Comparison of ENCODE assay signal across 16 cellular contexts in genomic region chr4:159199827-159200226, GRCh38.
A peak's percentile ranks its signal among the peaks of the same experiment; 100 is the strongest.
DNase-seq lines count a peak whose midpoint lies in the region; ATAC-seq, FAIRE-seq and TF ChIP-seq lines count a peak whose summit lies in the region.
"Had no signal": no experiment of that assay in that cellular context is flagged by ENCODE, and none has a peak within 500 bp of the region (broad histone marks: within the 10 kb centered on the region; RNA-seq: fewer than 3 reads in every experiment).

No MANE protein-coding gene starts in this region.

- no TSS peak for BruUV-seq in HepG2 (replicated peaks; lab: Mats Ljungman, UMichigan)

- H3K27me3 Mint-ChIP-seq in nephron progenitor cell (ENCODE audit: low read depth, poor library complexity): no peaks in the 10 kb centered on the region
- H3K27me3 Mint-ChIP-seq: CD4-positive, alpha-beta T cell had no signal

- H3K9me3 ChIP-seq in HepG2 (ENCODE audit: low read length) (no peaks in the 10 kb centered on the region), right lobe of liver (no peaks in the 10 kb centered on the region), H1 (ENCODE audit: insufficient read depth in 2 of 2, low read depth in 1 of 2, low read length in 1 of 2) (no peaks in the 10 kb centered on the region)
- H3K9me3 ChIP-seq: BE2C, Caco-2, HAP-1 had no signal

- no peaks in the 10 kb centered on the region for H3K4me1 ChIP-seq in HepG2 (ENCODE audit: insufficient read depth, low read length)
- peaks cover 0 to 9% (median 0%) of the 10 kb centered on the region in 4 donors for H3K4me1 ChIP-seq in right lobe of liver
- H3K4me1 ChIP-seq in H1 (replicated peaks in 1 of 4; ENCODE audit: control insufficient read depth in 3 of 4, insufficient read depth in 4 of 4, low read length in 3 of 4): peaks cover 2 to 11% (median 6%) of the 10 kb centered on the region in 4 experiments; a peak in 6 of 7 replicates
- H3K4me1 ChIP-seq: BE2C, Caco-2 had no signal

- H2BK5ac ChIP-seq in H1 (ENCODE audit: low read depth, low read length): no peak overlapping the region

- no peak overlapping the region for H4K91ac ChIP-seq in H1 (replicated peaks; ENCODE audit: insufficient read length, low read length)

- no peak overlapping the region for H4K5ac ChIP-seq in H1 (ENCODE audit: insufficient read length, low read depth, low read length)

- CTCF ChIA-PET in HepG2 (lab: Yijun Ruan, JAX; ENCODE audit: low intra/inter-chr PET ratio, low total read pairs): no interaction called here
- CTCF ChIA-PET in H1 (lab: Charles Lee; ENCODE audit: partially characterized antibody): interaction anchor here (0.7 to 6.2 kb wide), 7 partner anchors 10 to 348 kb away, joined by 3 to 54 read pairs (median 4); no protein-coding TSS in a partner anchor

- H4K20me1 ChIP-seq in HepG2 (ENCODE audit: insufficient read depth, low read length) (no peaks in the 10 kb centered on the region), H1 (replicated peaks in 1 of 2; ENCODE audit: control insufficient read depth in 1 of 2, insufficient read depth in 2 of 2, low read length in 2 of 2) (peaks cover 0 to 1% of the 10 kb centered on the region in 2 experiments)

- H3K14ac ChIP-seq in H1 (ENCODE audit: insufficient read length): no peak overlapping the region

- no peak overlapping the region for H2BK15ac ChIP-seq in H1 (ENCODE audit: low read length)

- H3K23me2 ChIP-seq in H1 (ENCODE audit: low read depth, low read length): no peaks in the 10 kb centered on the region; the same call in 1 of the 2 replicates

- H3K79me2 ChIP-seq in HepG2 (ENCODE audit: insufficient read depth, low read length) (no peaks in the 10 kb centered on the region), H1 (ENCODE audit: control insufficient read depth in 1 of 2, insufficient read depth in 2 of 2, low read length in 2 of 2) (peaks cover 0 to 14% of the 10 kb centered on the region in 2 experiments; a peak in 2 of 4 replicates)

- DNase-seq in HepG2 (ENCODE audit: low spot score) (no peak), right lobe of liver (no peak), H1 (ENCODE audit: low read depth in 1 of 2, low spot score in 2 of 2) (no peak), nephron progenitor cell (no peak), 8988T (no peak), left lobe of liver (ENCODE audit: low spot score) (no peak), DMS53 treated with DMSO at 0.1 percent for 48 hours (lab: John Stamatoyannopoulos, UW; ENCODE audit: unreplicated experiment) (no peak)
- DNase-seq: ACHN; BE2C; C1 segment of cervical spinal cord; Caco-2; CD4-positive, alpha-beta T cell; DMS79 treated with DMSO at 0.1 percent for 48 hours; GF-D8 had no signal

- H3K18ac ChIP-seq in H1 (ENCODE audit: extremely low read depth, low read length): no peak overlapping the region

- no peak overlapping the region for H2BK120ac ChIP-seq in H1 (replicated peaks; ENCODE audit: low read depth, low read length)

- H3K9ac ChIP-seq in HepG2 (ENCODE audit: insufficient read depth, low read depth, low read length) (no peak overlapping the region), H1 (replicated peaks in 1 of 4; ENCODE audit: extremely low read depth in 1 of 4, low read depth in 3 of 4, low read length in 3 of 4) (no peak overlapping the region)

- H4K8ac ChIP-seq in H1 (ENCODE audit: extremely low read depth, insufficient read depth, low read length): no peak overlapping the region

- TF ChIP-seq RAD21 in HepG2 (CRISPR knock-in tag; IDR thresholded peaks at IDR 0.05) (no peak), H1 (IDR thresholded peaks at IDR 0.05 in 1 of 2, conservative IDR thresholded peaks at IDR 0.05 in 1 of 2; ENCODE audit: low read depth in 2 of 2, low read length in 2 of 2) (no peak)

- peaks cover 40% of the 10 kb centered on the region for H3K4me1 Mint-ChIP-seq in nephron progenitor cell

- no peak overlapping the region for H3K23ac ChIP-seq in H1 (ENCODE audit: insufficient read length)

- H3K79me1 ChIP-seq in H1 (ENCODE audit: low read depth, low read length): no peaks in the 10 kb centered on the region; the same call in 1 of the 2 replicates

- WGBS in HepG2 (ENCODE audit: low lambda C conversion rate): 90% methylated on average over 1 of the region's 1 CpG
- WGBS in right lobe of liver (ENCODE audit: insufficient coverage, low coverage, low lambda C conversion rate, missing lambda C conversion rate): 87% methylated on average over 1 of the region's 1 CpG
- WGBS in H1 (ENCODE audit: extremely low coverage in 1 of 2, insufficient coverage in 1 of 2, insufficient read length in 1 of 2, insufficient replicate concordance in 2 of 2, low coverage in 1 of 2, low lambda C conversion rate in 2 of 2, missing lambda C conversion rate in 1 of 2), 2 experiments: 100% methylated on average over 1 of the region's 1 CpG; no CpG with 5 or more reads in 1 of the 2 experiments

- intact Hi-C loops in HepG2 (cut with micrococcal nuclease; ENCODE audit: unreplicated experiment): loop anchor here (5.0 to 10.0 kb wide), 2 partner anchors 115 to 533 kb away; no protein-coding TSS in a partner anchor
- intact Hi-C loops in right lobe of liver (cut with DNase I): no loop called here

- no peaks in the 10 kb centered on the region for H3K9me3 Mint-ChIP-seq in nephron progenitor cell
- H3K9me3 Mint-ChIP-seq: CD4-positive, alpha-beta T cell had no signal

- H3K36me3 ChIP-seq in HepG2 (replicated peaks in 1 of 2; ENCODE audit: control insufficient read depth in 1 of 2, insufficient read depth in 2 of 2, low read length in 2 of 2) (peaks cover 0 to 1% of the 10 kb centered on the region in 2 experiments; a peak in 1 of 5 replicates), right lobe of liver (no peaks in the 10 kb centered on the region), H1 (ENCODE audit: control insufficient read depth in 2 of 4, insufficient read depth in 4 of 4, low read length in 3 of 4) (no peaks in the 10 kb centered on the region)
- H3K36me3 ChIP-seq: BE2C, HAP-1 had no signal

- H3K27me3 ChIP-seq in HepG2 (ENCODE audit: control insufficient read depth in 1 of 2, insufficient read depth in 2 of 2, low read length in 2 of 2) (no peaks in the 10 kb centered on the region), right lobe of liver (no peaks in the 10 kb centered on the region), H1 (replicated peaks in 1 of 4; ENCODE audit: control insufficient read depth in 3 of 4, extremely low read depth in 1 of 4, insufficient read depth in 3 of 4, low read length in 3 of 4) (peaks cover 0 to 1% (median 0%) of the 10 kb centered on the region in 4 experiments; a peak in 1 of 7 replicates)
- H3K27me3 ChIP-seq: BE2C had no signal

- no peak overlapping the region for H2BK12ac ChIP-seq in H1 (ENCODE audit: low read depth, low read length)

- in situ Hi-C loops in HepG2 (cut with HindIII; ENCODE audit: extremely low pct_ligation_motif_present, low pct_unique_long_range_greater_than_20kb): loop anchor here (5.0 to 10.0 kb wide), 2 partner anchors 348 to 475 kb away; partner anchors contain the start of gene PPID

- no peak for TF ChIP-seq EP300 in HepG2 (IDR thresholded peaks at IDR 0.05; ENCODE audit: low read depth in 2 of 2, low read length in 2 of 2)
- TF ChIP-seq EP300 in HepG2 (CRISPR knock-in tag; IDR thresholded peaks at IDR 0.05; ENCODE audit: borderline replicate concordance): no peak
- TF ChIP-seq EP300 in H1 (IDR thresholded peaks at IDR 0.05; ENCODE audit: borderline replicate concordance in 1 of 2, low read depth in 2 of 2, low read length in 2 of 2): no peak

- H3K4me3 ChIP-seq in HepG2 (replicated peaks in 1 of 3; ENCODE audit: insufficient read depth in 1 of 3, low read depth in 2 of 3, low read length in 3 of 3): no peak overlapping the region
- no peak overlapping the region for H3K4me3 ChIP-seq in right lobe of liver
- H3K4me3 ChIP-seq in H1 (ENCODE audit: extremely low read depth in 1 of 4, insufficient read depth in 2 of 4, low read depth in 3 of 4, low read length in 4 of 4): no peak overlapping the region
- H3K4me3 ChIP-seq: HAP-1 had no signal

- TF ChIP-seq POLR2A in HepG2 (IDR thresholded peaks at IDR 0.05; ENCODE audit: insufficient read depth in 1 of 2, low read depth in 2 of 2, low read length in 2 of 2): no peak
- TF ChIP-seq POLR2A in right lobe of liver (IDR thresholded peaks at IDR 0.05): no peak
- no peak for TF ChIP-seq POLR2A in H1 (IDR thresholded peaks at IDR 0.05; ENCODE audit: control extremely low read depth in 1 of 2, low read depth in 2 of 2, low read length in 2 of 2)

- H3K4ac ChIP-seq in H1 (replicated peaks; ENCODE audit: insufficient read length, low read depth, low read length): no peak overlapping the region

- H2AK5ac ChIP-seq in H1 (ENCODE audit: low read depth, low read length): no peak overlapping the region

- no peak overlapping the region for H2BK20ac ChIP-seq in H1 (ENCODE audit: low read length)

- POLR2A ChIA-PET in HepG2 (lab: Yijun Ruan, JAX): no interaction called here
- POLR2A ChIA-PET in H1 (lab: Charles Lee; ENCODE audit: partially characterized antibody): no interaction called here

- no peaks in the 10 kb centered on the region for H3K36me3 Mint-ChIP-seq in nephron progenitor cell (ENCODE audit: low read depth)

- H2AFZ ChIP-seq in HepG2 (ENCODE audit: low read length): no peak overlapping the region
- H2AFZ ChIP-seq in H1 (ENCODE audit: low read length): no peak overlapping the region

- H3K4me2 ChIP-seq in HepG2 (ENCODE audit: low read depth, low read length) (no peak overlapping the region), H1 (ENCODE audit: insufficient read depth in 1 of 2, low read depth in 2 of 2, low read length in 2 of 2) (no peak overlapping the region)

- H3K56ac ChIP-seq in H1 (replicated peaks; ENCODE audit: insufficient read length, low read depth, low read length): no peak overlapping the region

- H3K27ac ChIP-seq in HepG2 (ENCODE audit: extremely low read length, insufficient read depth, low read length) (no peak overlapping the region), right lobe of liver (no peak overlapping the region), H1 (ENCODE audit: low read depth, low read length) (no peak overlapping the region)

- peak overlapping the region; percentile 24 for H3K27ac Mint-ChIP-seq in nephron progenitor cell
- H3K27ac Mint-ChIP-seq: CD4-positive, alpha-beta T cell had no signal

- TF ChIP-seq CTCF in HepG2 (CRISPR knock-in tag; IDR thresholded peaks at IDR 0.05) (no peak), right lobe of liver (IDR thresholded peaks at IDR 0.05) (no peak), H1 (IDR thresholded peaks at IDR 0.05; ENCODE audit: control extremely low read depth in 1 of 3, insufficient read depth in 1 of 3, low read depth in 1 of 3, low read length in 3 of 3) (no peak), nephron progenitor cell (IDR thresholded peaks at IDR 0.05) (no peak)

- FAIRE-seq in HepG2 (lab: Jason Lieb, UNC) (no peak), H1 (lab: Jason Lieb, UNC) (no peak)
- FAIRE-seq: D721Med had no signal

- ATAC-seq in HepG2 (no peak), right lobe of liver (no peak), left lobe of liver (no peak)

- no peak overlapping the region for H3K4me3 Mint-ChIP-seq in nephron progenitor cell
- H3K4me3 Mint-ChIP-seq: CD4-positive, alpha-beta T cell had no signal

TF ChIP-seq in HepG2, 621 proteins besides CTCF, POLR2A, EP300 and RAD21 (continues in another document):
- peak; percentile 96 to 99 for TF ChIP-seq MAFK (conservative IDR thresholded peaks at IDR 0.05 in 1 of 2, IDR thresholded peaks at IDR 0.05 in 1 of 2; ENCODE audit: low read length in 2 of 2)

TF ChIP-seq in H1, 55 proteins besides CTCF, POLR2A, EP300 and RAD21:
- TF ChIP-seq SRF (IDR thresholded peaks at IDR 0.05; ENCODE audit: low read depth, low read length): no peak
- peak; percentile 96 for TF ChIP-seq MAFK (IDR thresholded peaks at IDR 0.05; ENCODE audit: low read depth, low read length)

Comparison
In these comparisons a context has a peak if more than half of its experiments do, and no peak if none do; other contexts are left out.
1. Of the 41 proteins assayed by ChIP-seq in both HepG2 and H1: peak only in HepG2: none; only in H1: none; in both: MAFK; in neither: 40.